1 cellular context compared by ENCODE assay signal in the genomic region with DNA sequence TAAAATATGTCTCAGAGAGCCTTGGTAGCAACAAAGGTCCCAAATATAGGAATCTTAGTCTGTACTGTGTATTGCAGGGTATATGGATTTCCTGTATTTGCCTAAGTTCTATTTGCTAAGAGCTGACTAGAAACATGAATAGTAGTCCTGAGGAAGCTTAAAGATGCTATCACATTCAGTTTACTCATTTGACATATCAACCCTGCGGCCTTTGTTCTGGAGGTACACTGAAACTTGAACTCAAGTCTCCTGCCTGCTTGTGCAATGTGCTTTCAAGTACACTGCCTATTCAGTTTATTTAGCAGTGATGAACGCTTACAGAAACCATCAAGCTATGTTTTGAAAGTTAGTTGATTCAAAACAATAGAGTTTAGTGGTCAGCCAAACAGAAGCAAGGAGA.
A peak's percentile ranks its signal among the peaks of the same experiment; 100 is the strongest.
TF ChIP-seq lines count a peak whose summit lies in the region.

No MANE protein-coding gene starts in this region.

TF ChIP-seq in HepG2, 621 proteins besides CTCF, POLR2A, EP300 and RAD21 (continued from another document and continues in another):
- peak; percentile 88 for TF ChIP-seq ZNF3 (CRISPR knock-in tag; IDR thresholded peaks at IDR 0.05)
- TF ChIP-seq HMGXB4 (CRISPR knock-in tag; IDR thresholded peaks at IDR 0.05; ENCODE audit: borderline replicate concordance in 1 of 2, low read depth in 1 of 2): no peak
- TF ChIP-seq BCL6 (CRISPR knock-in tag; IDR thresholded peaks at IDR 0.05): peak; percentile 94
- TF ChIP-seq ZNF784 (CRISPR knock-in tag; IDR thresholded peaks at IDR 0.05; ENCODE audit: borderline replicate concordance): no peak
- no peak for TF ChIP-seq KDM4B (CRISPR knock-in tag; IDR thresholded peaks at IDR 0.05)
- no peak for TF ChIP-seq ZNF670 (CRISPR knock-in tag; IDR thresholded peaks at IDR 0.05; ENCODE audit: borderline replicate concordance)
- peak; percentile 27; the same call in 1 of the 2 replicates for TF ChIP-seq SP5 (CRISPR knock-in tag; IDR thresholded peaks at IDR 0.05; ENCODE audit: borderline replicate concordance, low read depth)
- TF ChIP-seq NPAS2 (CRISPR knock-in tag; IDR thresholded peaks at IDR 0.05; ENCODE audit: borderline replicate concordance): no peak
- TF ChIP-seq RFX3 (CRISPR knock-in tag; IDR thresholded peaks at IDR 0.05): no peak
- TF ChIP-seq ZMAT3 (CRISPR knock-in tag; conservative IDR thresholded peaks at IDR 0.05): 0 out of 2 replicates have a peak, but pooled peaks have one; percentile 24
- peak; percentile 98 for TF ChIP-seq RCOR2 (CRISPR knock-in tag; IDR thresholded peaks at IDR 0.05)
- peak; percentile 39; the same call in 1 of the 2 replicates for TF ChIP-seq ZSCAN5A (CRISPR knock-in tag; IDR thresholded peaks at IDR 0.05; ENCODE audit: borderline replicate concordance)
- peak; percentile 86 for TF ChIP-seq PPARG (CRISPR knock-in tag; conservative IDR thresholded peaks at IDR 0.05)
- TF ChIP-seq RBFOX2 (IDR thresholded peaks at IDR 0.05; ENCODE audit: low read depth, low read length): no peak
- TF ChIP-seq ZMYM4 (CRISPR knock-in tag; IDR thresholded peaks at IDR 0.05): peak; percentile 47; the same call in 1 of the 2 replicates
- no peak for TF ChIP-seq ZNF326 (CRISPR knock-in tag; IDR thresholded peaks at IDR 0.05; ENCODE audit: borderline replicate concordance)
- no peak for TF ChIP-seq POGK (CRISPR knock-in tag; conservative IDR thresholded peaks at IDR 0.05)
- no peak for TF ChIP-seq SOX6 (IDR thresholded peaks at IDR 0.05)
- TF ChIP-seq SOX6 (CRISPR knock-in tag; IDR thresholded peaks at IDR 0.05): peak; percentile 98
- TF ChIP-seq KMT2A (CRISPR knock-in tag; IDR thresholded peaks at IDR 0.05): peak; percentile 18; the same call in 1 of the 2 replicates
- TF ChIP-seq ZNF253 (CRISPR knock-in tag; IDR thresholded peaks at IDR 0.05; ENCODE audit: borderline replicate concordance): no peak
- peak; percentile 87 for TF ChIP-seq RXRB (CRISPR knock-in tag; IDR thresholded peaks at IDR 0.05; ENCODE audit: borderline replicate concordance)
- TF ChIP-seq BCL3 (CRISPR knock-in tag; IDR thresholded peaks at IDR 0.05): no peak
- TF ChIP-seq, protein P1, sequence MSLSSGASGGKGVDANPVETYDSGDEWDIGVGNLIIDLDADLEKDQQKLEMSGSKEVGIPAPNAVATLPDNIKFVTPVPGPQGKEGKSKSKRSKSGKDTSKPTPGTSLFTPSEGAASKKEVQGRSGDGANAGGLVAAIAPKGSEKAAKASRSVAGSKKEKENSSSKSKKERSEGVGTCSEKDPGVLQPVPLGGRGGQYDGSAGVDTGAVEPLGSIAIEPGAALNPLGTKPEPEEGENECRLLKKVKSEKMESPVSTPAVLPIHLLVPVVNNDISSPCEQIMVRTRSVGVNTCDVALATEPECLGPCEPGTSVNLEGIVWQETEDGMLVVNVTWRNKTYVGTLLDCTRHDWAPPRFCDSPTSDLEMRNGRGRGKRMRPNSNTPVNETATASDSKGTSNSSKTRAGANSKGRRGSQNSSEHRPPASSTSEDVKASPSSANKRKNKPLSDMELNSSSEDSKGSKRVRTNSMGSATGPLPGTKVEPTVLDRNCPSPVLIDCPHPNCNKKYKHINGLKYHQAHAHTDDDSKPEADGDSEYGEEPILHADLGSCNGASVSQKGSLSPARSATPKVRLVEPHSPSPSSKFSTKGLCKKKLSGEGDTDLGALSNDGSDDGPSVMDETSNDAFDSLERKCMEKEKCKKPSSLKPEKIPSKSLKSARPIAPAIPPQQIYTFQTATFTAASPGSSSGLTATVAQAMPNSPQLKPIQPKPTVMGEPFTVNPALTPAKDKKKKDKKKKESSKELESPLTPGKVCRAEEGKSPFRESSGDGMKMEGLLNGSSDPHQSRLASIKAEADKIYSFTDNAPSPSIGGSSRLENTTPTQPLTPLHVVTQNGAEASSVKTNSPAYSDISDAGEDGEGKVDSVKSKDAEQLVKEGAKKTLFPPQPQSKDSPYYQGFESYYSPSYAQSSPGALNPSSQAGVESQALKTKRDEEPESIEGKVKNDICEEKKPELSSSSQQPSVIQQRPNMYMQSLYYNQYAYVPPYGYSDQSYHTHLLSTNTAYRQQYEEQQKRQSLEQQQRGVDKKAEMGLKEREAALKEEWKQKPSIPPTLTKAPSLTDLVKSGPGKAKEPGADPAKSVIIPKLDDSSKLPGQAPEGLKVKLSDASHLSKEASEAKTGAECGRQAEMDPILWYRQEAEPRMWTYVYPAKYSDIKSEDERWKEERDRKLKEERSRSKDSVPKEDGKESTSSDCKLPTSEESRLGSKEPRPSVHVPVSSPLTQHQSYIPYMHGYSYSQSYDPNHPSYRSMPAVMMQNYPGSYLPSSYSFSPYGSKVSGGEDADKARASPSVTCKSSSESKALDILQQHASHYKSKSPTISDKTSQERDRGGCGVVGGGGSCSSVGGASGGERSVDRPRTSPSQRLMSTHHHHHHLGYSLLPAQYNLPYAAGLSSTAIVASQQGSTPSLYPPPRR (CRISPR knock-in tag; IDR thresholded peaks at IDR 0.05; ENCODE audit: borderline replicate concordance): peak; percentile 74
- no peak for TF ChIP-seq ZNF329 (CRISPR knock-in tag; IDR thresholded peaks at IDR 0.05; ENCODE audit: low read depth)
- no peak for TF ChIP-seq ZIK1 (CRISPR knock-in tag; IDR thresholded peaks at IDR 0.05; ENCODE audit: borderline replicate concordance, low read depth)
- peak; percentile 79 for TF ChIP-seq CREM (IDR thresholded peaks at IDR 0.05)
- no peak for TF ChIP-seq CREM (CRISPR knock-in tag; IDR thresholded peaks at IDR 0.05)
- TF ChIP-seq, protein P2, sequence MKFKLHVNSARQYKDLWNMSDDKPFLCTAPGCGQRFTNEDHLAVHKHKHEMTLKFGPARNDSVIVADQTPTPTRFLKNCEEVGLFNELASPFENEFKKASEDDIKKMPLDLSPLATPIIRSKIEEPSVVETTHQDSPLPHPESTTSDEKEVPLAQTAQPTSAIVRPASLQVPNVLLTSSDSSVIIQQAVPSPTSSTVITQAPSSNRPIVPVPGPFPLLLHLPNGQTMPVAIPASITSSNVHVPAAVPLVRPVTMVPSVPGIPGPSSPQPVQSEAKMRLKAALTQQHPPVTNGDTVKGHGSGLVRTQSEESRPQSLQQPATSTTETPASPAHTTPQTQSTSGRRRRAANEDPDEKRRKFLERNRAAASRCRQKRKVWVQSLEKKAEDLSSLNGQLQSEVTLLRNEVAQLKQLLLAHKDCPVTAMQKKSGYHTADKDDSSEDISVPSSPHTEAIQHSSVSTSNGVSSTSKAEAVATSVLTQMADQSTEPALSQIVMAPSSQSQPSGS (CRISPR knock-in tag; IDR thresholded peaks at IDR 0.05): peak; percentile 75
- TF ChIP-seq EZH2 (conservative IDR thresholded peaks at IDR 0.05; ENCODE audit: low read depth, low read length): no peak
- TF ChIP-seq, protein P3, sequence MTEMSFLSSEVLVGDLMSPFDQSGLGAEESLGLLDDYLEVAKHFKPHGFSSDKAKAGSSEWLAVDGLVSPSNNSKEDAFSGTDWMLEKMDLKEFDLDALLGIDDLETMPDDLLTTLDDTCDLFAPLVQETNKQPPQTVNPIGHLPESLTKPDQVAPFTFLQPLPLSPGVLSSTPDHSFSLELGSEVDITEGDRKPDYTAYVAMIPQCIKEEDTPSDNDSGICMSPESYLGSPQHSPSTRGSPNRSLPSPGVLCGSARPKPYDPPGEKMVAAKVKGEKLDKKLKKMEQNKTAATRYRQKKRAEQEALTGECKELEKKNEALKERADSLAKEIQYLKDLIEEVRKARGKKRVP (CRISPR knock-in tag; IDR thresholded peaks at IDR 0.05): peak in 1 of 2 experiments; percentile 39; a peak in 1 of 4 replicates
- TF ChIP-seq ZNF770 (CRISPR knock-in tag; IDR thresholded peaks at IDR 0.05): no peak
- TF ChIP-seq U2AF2 (IDR thresholded peaks at IDR 0.05; ENCODE audit: low read depth, low read length): no peak
- TF ChIP-seq SUZ12 (IDR thresholded peaks at IDR 0.05; ENCODE audit: low read depth, low read length): no peak
- TF ChIP-seq ZNF576 (CRISPR knock-in tag; IDR thresholded peaks at IDR 0.05): no peak
- no peak for TF ChIP-seq CSRNP2 (CRISPR knock-in tag; conservative IDR thresholded peaks at IDR 0.05; ENCODE audit: low read depth)
- TF ChIP-seq FOXC1 (CRISPR knock-in tag; IDR thresholded peaks at IDR 0.05; ENCODE audit: borderline replicate concordance): no peak
- TF ChIP-seq ZNF775 (CRISPR knock-in tag; IDR thresholded peaks at IDR 0.05; ENCODE audit: borderline replicate concordance): no peak
- TF ChIP-seq KMT2B (CRISPR knock-in tag; IDR thresholded peaks at IDR 0.05): no peak
- TF ChIP-seq CREB1 (IDR thresholded peaks at IDR 0.05): no peak
- peak; percentile 57; the same call in 1 of the 2 replicates for TF ChIP-seq CREB1 (CRISPR knock-in tag; IDR thresholded peaks at IDR 0.05)
- TF ChIP-seq ZMYM2 (CRISPR knock-in tag; IDR thresholded peaks at IDR 0.05): 0 out of 2 replicates have a peak, but pooled peaks have one; percentile 57
- TF ChIP-seq NFIC (IDR thresholded peaks at IDR 0.05; ENCODE audit: low read length): peak; percentile 75
- no peak for TF ChIP-seq NR2F1 (CRISPR knock-in tag; IDR thresholded peaks at IDR 0.05)
